Comparison of ENCODE assay signal across 1 cellular context in the genomic region with DNA sequence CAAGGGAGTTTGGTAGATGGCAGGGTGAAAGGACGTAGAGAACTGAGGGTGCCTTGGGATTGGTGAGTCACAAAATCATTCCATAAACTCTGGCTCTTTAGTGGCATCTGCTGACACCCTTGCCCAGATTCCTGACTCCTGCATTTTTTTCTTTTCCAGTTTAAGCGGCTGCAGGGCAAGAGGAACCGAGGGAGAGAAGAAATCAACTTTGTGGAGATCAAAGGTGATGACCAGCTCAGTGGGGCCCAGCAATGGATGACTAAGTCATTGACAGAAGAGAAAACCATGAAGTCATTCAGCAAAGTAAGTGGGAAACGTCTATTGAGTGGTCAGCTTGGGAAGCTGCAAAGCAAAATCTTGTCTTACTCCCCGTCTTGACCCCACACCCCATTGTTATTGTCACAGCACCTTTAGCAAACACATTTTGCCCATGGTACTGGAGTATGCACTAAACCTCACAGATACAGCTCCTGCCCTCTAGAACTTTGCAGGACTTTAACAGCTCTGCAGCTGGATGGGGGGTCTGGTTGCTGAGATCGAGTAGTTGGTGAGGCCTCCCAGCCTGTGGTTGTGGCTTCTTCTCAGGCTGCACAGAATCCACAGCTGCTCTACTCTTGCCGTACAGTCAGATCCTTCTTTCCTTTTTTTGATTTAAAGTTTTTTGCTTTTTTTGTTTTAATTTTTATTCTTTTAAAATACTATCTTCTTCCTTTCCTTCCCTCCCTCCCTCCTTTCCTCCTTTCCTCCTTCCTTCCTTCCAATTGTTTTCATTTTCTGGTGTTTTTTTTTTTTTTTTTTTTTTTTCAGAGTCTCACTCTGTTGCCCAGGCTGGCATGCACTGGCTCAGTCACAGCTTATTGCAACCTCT.
A peak's percentile ranks its signal among the peaks of the same experiment; 100 is the strongest.
TF ChIP-seq lines count a peak whose summit lies in the region.

No MANE protein-coding gene starts in this region.

TF ChIP-seq in HepG2, 621 proteins besides CTCF, POLR2A, EP300 and RAD21:
- TF ChIP-seq ZSCAN12 (CRISPR knock-in tag; IDR thresholded peaks at IDR 0.05) (no peak), ZNF512 (CRISPR knock-in tag; IDR thresholded peaks at IDR 0.05) (peak; percentile 52; the same call in 1 of the 2 replicates), ZNF839 (CRISPR knock-in tag; IDR thresholded peaks at IDR 0.05; ENCODE audit: borderline replicate concordance) (no peak), NR2F1 (CRISPR knock-in tag; IDR thresholded peaks at IDR 0.05) (peak in 1 of 2 experiments; percentile 47; a peak in 1 of 4 replicates), ZNF644 (CRISPR knock-in tag; IDR thresholded peaks at IDR 0.05; ENCODE audit: low read depth) (0 out of 2 replicates have a peak, but pooled peaks have one; percentile 11), SRSF9 (IDR thresholded peaks at IDR 0.05; ENCODE audit: borderline replicate concordance, insufficient read depth, low read depth, low read length, poor library complexity, severe bottlenecking) (no peak), ZBTB21 (CRISPR knock-in tag; IDR thresholded peaks at IDR 0.05) (peak; percentile 67), HOMEZ (CRISPR knock-in tag; IDR thresholded peaks at IDR 0.05; ENCODE audit: low read depth) (0 out of 2 replicates have a peak, but pooled peaks have one; percentile 33), POLR2G (IDR thresholded peaks at IDR 0.05; ENCODE audit: low read depth, low read length) (no peak), XRCC5 (optimal IDR thresholded peaks at IDR 0.05; ENCODE audit: low read length) (peak; percentile 30), TCF7 (IDR thresholded peaks at IDR 0.05; ENCODE audit: low read depth) (peak; percentile 52), ATM (IDR thresholded peaks at IDR 0.05; ENCODE audit: borderline replicate concordance) (no peak), KAT8 (CRISPR knock-in tag; IDR thresholded peaks at IDR 0.05) (no peak), ZNF143 (CRISPR knock-in tag; IDR thresholded peaks at IDR 0.05) (no peak), FOSL1 (CRISPR knock-in tag; IDR thresholded peaks at IDR 0.05; ENCODE audit: borderline replicate concordance) (0 out of 2 replicates have a peak, but pooled peaks have one; percentile 28), SAP130 (CRISPR knock-in tag; IDR thresholded peaks at IDR 0.05; ENCODE audit: low read depth) (peak; percentile 54), FOSL2 (CRISPR knock-in tag; IDR thresholded peaks at IDR 0.05) (peak; percentile 69)
- TF ChIP-seq, protein P1, sequence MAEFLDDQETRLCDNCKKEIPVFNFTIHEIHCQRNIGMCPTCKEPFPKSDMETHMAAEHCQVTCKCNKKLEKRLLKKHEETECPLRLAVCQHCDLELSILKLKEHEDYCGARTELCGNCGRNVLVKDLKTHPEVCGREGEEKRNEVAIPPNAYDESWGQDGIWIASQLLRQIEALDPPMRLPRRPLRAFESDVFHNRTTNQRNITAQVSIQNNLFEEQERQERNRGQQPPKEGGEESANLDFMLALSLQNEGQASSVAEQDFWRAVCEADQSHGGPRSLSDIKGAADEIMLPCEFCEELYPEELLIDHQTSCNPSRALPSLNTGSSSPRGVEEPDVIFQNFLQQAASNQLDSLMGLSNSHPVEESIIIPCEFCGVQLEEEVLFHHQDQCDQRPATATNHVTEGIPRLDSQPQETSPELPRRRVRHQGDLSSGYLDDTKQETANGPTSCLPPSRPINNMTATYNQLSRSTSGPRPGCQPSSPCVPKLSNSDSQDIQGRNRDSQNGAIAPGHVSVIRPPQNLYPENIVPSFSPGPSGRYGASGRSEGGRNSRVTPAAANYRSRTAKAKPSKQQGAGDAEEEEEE (CRISPR knock-in tag; IDR thresholded peaks at IDR 0.05; ENCODE audit: borderline replicate concordance) = no peak
- TF ChIP-seq, protein P2, sequence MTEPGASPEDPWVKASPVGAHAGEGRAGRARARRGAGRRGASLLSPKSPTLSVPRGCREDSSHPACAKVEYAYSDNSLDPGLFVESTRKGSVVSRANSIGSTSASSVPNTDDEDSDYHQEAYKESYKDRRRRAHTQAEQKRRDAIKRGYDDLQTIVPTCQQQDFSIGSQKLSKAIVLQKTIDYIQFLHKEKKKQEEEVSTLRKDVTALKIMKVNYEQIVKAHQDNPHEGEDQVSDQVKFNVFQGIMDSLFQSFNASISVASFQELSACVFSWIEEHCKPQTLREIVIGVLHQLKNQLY (CRISPR knock-in tag; IDR thresholded peaks at IDR 0.05) = no peak
